In the genomic region with DNA sequence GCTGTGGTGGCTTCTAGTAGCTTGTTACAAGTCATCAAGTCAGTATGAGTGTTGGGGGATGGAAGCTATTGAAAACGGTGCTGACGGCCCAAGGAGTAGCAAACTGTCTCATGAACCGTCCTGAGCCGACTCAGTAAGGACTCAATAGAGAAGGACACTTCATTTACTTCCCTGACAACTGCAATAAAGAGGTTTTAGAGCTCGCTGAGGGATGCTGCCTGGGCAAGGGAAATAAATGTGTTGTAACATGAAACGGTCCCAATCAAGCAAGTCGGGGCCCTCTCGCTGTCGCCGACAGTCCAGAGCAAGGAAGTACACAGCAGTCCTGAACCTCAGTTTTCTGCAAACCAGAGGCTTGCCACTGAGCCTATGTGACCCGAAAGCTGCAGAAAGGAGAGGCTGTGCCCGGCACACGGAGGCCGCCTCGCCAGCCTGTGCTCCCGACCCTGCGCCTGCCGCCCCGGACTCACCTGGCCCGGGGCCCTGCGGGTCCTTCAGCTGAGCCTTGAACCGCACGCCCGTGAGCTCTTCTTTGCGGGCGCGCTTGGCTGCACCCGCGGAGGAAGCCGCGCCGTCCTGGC, we compare ENCODE assay signal across 8 cellular contexts. TPM values are rescaled to one million over a fixed set of nuclear protein-coding genes. Genes with fewer than 3 reads are reported as not detected.
DNase-seq lines count a peak whose midpoint lies in the region; ATAC-seq and TF ChIP-seq lines count a peak whose summit lies in the region.

No MANE protein-coding gene starts in this region.

- no peaks in the 10 kb centered on the region for H3K9me3 Mint-ChIP-seq in CD8-positive, alpha-beta memory T cell

- DNase-seq in CD8-positive, alpha-beta memory T cell = no peak
- DNase-seq in SJCRH30 = peak in 1 of 2 experiments; percentile 18
- DNase-seq in erythroblast (lab: John Stamatoyannopoulos, UW) = peak; percentile 53 to 56
- no peak for DNase-seq in neuronal stem cell (ENCODE audit: low spot score)
- DNase-seq in UCSD-AML1 (lab: John Stamatoyannopoulos, UW; ENCODE audit: unreplicated experiment) = no peak
- no peak for DNase-seq in SHP77 (lab: John Stamatoyannopoulos, UW)

- peak overlapping the region; percentile 86 for H3K4me3 ChIP-seq in CD8-positive, alpha-beta memory T cell (ENCODE audit: low read length)
- peak overlapping the region; percentile 95 for H3K4me3 ChIP-seq in HEK293 (ENCODE audit: low read depth, low read length)
- H3K4me3 ChIP-seq in SJCRH30 = peak overlapping the region; percentile 96
- H3K4me3 ChIP-seq in neuronal stem cell (ENCODE audit: low read length in 2 of 2) = peak overlapping the region; percentile 61 to 96

- ATAC-seq in GM18868 (IDR thresholded peaks at IDR 0.05; ENCODE audit: unreplicated experiment) = no peak

- peaks cover 4% of the 10 kb centered on the region for H3K79me1 ChIP-seq in neuronal stem cell (ENCODE audit: low read depth, low read length)

- peak overlapping the region; percentile 78 for H4K8ac ChIP-seq in neuronal stem cell (ENCODE audit: low read depth, low read length)

- CTCF ChIA-PET in CD8-positive, alpha-beta memory T cell (lab: Charles Lee) = interaction anchor here (1.2 to 2.5 kb wide), 4 partner anchors 10 to 209 kb away, joined by 3 to 9 read pairs (median 5); partner anchors contain the start of gene EVA1C
- CTCF ChIA-PET in HEK293 (lab: Yijun Ruan, JAX) = interaction anchor here (0.5 to 3.0 kb wide), 8 partner anchors 12 to 235 kb away, joined by 3 to 14 read pairs (median 4); no protein-coding TSS in a partner anchor

- POLR2A ChIA-PET in CD8-positive, alpha-beta memory T cell (lab: Charles Lee) = interaction anchor here (1.1 to 2.1 kb wide), 4 partner anchors 19 to 220 kb away, joined by 3 to 11 read pairs (median 4); partner anchors contain the start of genes CFAP298 and EVA1C
- POLR2A ChIA-PET in HEK293 (lab: Yijun Ruan, JAX) = interaction anchor here (0.7 to 2.2 kb wide), 5 partner anchors 9 to 379 kb away, joined by 3 to 15 read pairs (median 4); partner anchors contain the start of genes CFAP298 and PAXBP1

- H3K18ac ChIP-seq in neuronal stem cell (ENCODE audit: low read length) = peak overlapping the region; percentile 49

- peaks cover 26% of the 10 kb centered on the region for H3K4me1 ChIP-seq in CD8-positive, alpha-beta memory T cell (ENCODE audit: insufficient read depth, low read length)
- H3K4me1 ChIP-seq in HEK293 (ENCODE audit: control insufficient read depth, insufficient read depth, low read length) = peaks cover 8% of the 10 kb centered on the region
- no peaks in the 10 kb centered on the region for H3K4me1 ChIP-seq in SJCRH30
- peaks cover 2 to 4% of the 10 kb centered on the region in 2 donors for H3K4me1 ChIP-seq in neuronal stem cell (ENCODE audit: control insufficient read depth in 2 of 2, insufficient read depth in 1 of 2, low read depth in 1 of 2, low read length in 2 of 2)

- peaks cover 41 to 60% (median 55%) of the 10 kb centered on the region in 3 donors for H3K4me1 Mint-ChIP-seq in CD8-positive, alpha-beta memory T cell

- H3K9me3 ChIP-seq in CD8-positive, alpha-beta memory T cell (ENCODE audit: low read length) = no peaks in the 10 kb centered on the region
- H3K9me3 ChIP-seq in HEK293 (ENCODE audit: control insufficient read depth, insufficient read depth, low read depth, low read length) (no peaks in the 10 kb centered on the region), SJCRH30 (replicated peaks) (no peaks in the 10 kb centered on the region), neuronal stem cell (replicated peaks in 1 of 2; ENCODE audit: control insufficient read depth in 2 of 2, insufficient read depth in 1 of 2, low read depth in 1 of 2, low read length in 2 of 2) (peaks cover 7 to 18% of the 10 kb centered on the region in 2 donors)

- H3K23ac ChIP-seq in neuronal stem cell (ENCODE audit: low read depth, low read length, poor library complexity) = peak overlapping the region; percentile 87

- H2AFZ ChIP-seq in neuronal stem cell (ENCODE audit: low read length) = peak overlapping the region; percentile 96

- H2BK5ac ChIP-seq in neuronal stem cell (ENCODE audit: low read length) = peak overlapping the region; percentile 93

- H2BK120ac ChIP-seq in neuronal stem cell (ENCODE audit: low read depth, low read length) = no peak overlapping the region

- H4K91ac ChIP-seq in neuronal stem cell (ENCODE audit: low read depth, low read length, poor library complexity) = no peak overlapping the region

- TF ChIP-seq POLR2A in erythroblast (IDR thresholded peaks at IDR 0.05; ENCODE audit: low read length) = no peak

- peak overlapping the region; percentile 83 for H3K27ac ChIP-seq in CD8-positive, alpha-beta memory T cell (ENCODE audit: low read depth, low read length)
- H3K27ac ChIP-seq in HEK293 (ENCODE audit: extremely low read depth, low read depth, low read length) (peak overlapping the region; percentile 33; the same call in 1 of the 2 replicates), SJCRH30 (peak overlapping the region; percentile 17; the same call in 1 of the 2 replicates), neuronal stem cell (replicated peaks; ENCODE audit: low read length) (no peak overlapping the region)

- peak overlapping the region; percentile 61 to 91 (median 74) for H3K27ac Mint-ChIP-seq in CD8-positive, alpha-beta memory T cell

- H3K27me3 ChIP-seq in CD8-positive, alpha-beta memory T cell (ENCODE audit: insufficient read depth, low read length, poor library complexity, severe bottlenecking) = no peaks in the 10 kb centered on the region
- H3K27me3 ChIP-seq in SJCRH30 (no peaks in the 10 kb centered on the region), neuronal stem cell (ENCODE audit: control insufficient read depth in 3 of 3, insufficient read depth in 3 of 3, low read depth in 1 of 3, low read length in 3 of 3) (peaks cover 0 to 4% (median 0%) of the 10 kb centered on the region in 3 experiments)

- no peak for TF ChIP-seq CTCF in HEK293 (tag by site-specific recombination; IDR thresholded peaks at IDR 0.05)

- H3K36me3 ChIP-seq in CD8-positive, alpha-beta memory T cell (ENCODE audit: insufficient read depth, low read length) = no peaks in the 10 kb centered on the region
- H3K36me3 ChIP-seq in HEK293 (ENCODE audit: control insufficient read depth in 2 of 2, insufficient read depth in 1 of 2, low read length in 2 of 2) = peaks cover 0 to 27% of the 10 kb centered on the region in 2 experiments; a peak in 1 of 3 replicates
- H3K36me3 ChIP-seq in SJCRH30 = peaks cover 12% of the 10 kb centered on the region; the same call in 1 of the 2 replicates
- H3K36me3 ChIP-seq in neuronal stem cell (replicated peaks in 1 of 2; ENCODE audit: control insufficient read depth in 2 of 2, insufficient read depth in 2 of 2, low read length in 2 of 2) = peaks cover 0 to 15% of the 10 kb centered on the region in 2 donors

- H3K4me3 Mint-ChIP-seq in CD8-positive, alpha-beta memory T cell = peak overlapping the region; percentile 86 to 93 (median 87)

- no peak overlapping the region for H2BK12ac ChIP-seq in neuronal stem cell (ENCODE audit: low read length)

- WGBS in neuronal stem cell (ENCODE audit: extremely low coverage in 2 of 2, insufficient read length in 2 of 2, insufficient replicate concordance in 1 of 2), 2 donors = no CpG with 5 or more reads among the region's 32 CpGs

- peak overlapping the region; percentile 92 for H3K4me2 ChIP-seq in neuronal stem cell (ENCODE audit: insufficient read depth, low read length, poor library complexity, severe bottlenecking)

- no peak overlapping the region for H2BK15ac ChIP-seq in neuronal stem cell (ENCODE audit: low read length)

- peaks cover 3 to 12% of the 10 kb centered on the region in 2 donors for H3K27me3 Mint-ChIP-seq in CD8-positive, alpha-beta memory T cell

- H3K14ac ChIP-seq in neuronal stem cell (ENCODE audit: low read length) = peak overlapping the region; percentile 26

- H3K36me3 Mint-ChIP-seq in CD8-positive, alpha-beta memory T cell = peaks cover 0 to 21% (median 3%) of the 10 kb centered on the region in 3 donors

- H3K4ac ChIP-seq in neuronal stem cell (ENCODE audit: low read length) = no peak overlapping the region

- H2AK5ac ChIP-seq in neuronal stem cell (ENCODE audit: low read depth, low read length) = peak overlapping the region; percentile 17

- peak overlapping the region; percentile 61 for H3K9ac ChIP-seq in neuronal stem cell (ENCODE audit: low read depth, low read length, poor library complexity)

TF ChIP-seq in HEK293, 187 proteins besides CTCF, POLR2A, EP300 and RAD21 (continues in another document):
- TF ChIP-seq ZFP37 (tag by site-specific recombination; IDR thresholded peaks at IDR 0.05) = peak; percentile 85; the same call in 1 of the 2 replicates
- no peak for TF ChIP-seq HOXA7 (CRISPR knock-in tag; IDR thresholded peaks at IDR 0.05; ENCODE audit: borderline replicate concordance)
- peak; percentile 86; the same call in 1 of the 2 replicates for TF ChIP-seq ZNF391 (tag by site-specific recombination; IDR thresholded peaks at IDR 0.05; ENCODE audit: borderline replicate concordance, low read depth)

RNA-seq across cellular contexts. Expression of gene URB1, which starts 0.4 kb away (rescaled TPM):
- total RNA-seq in CD8-positive, alpha-beta memory T cell = 10 to 100 TPM; 38.9 to 39.8 TPM
- polyA plus RNA-seq in CD8-positive, alpha-beta memory T cell = 3.9 TPM
- 21.8 and 22.9 TPM in 2 replicates for total RNA-seq in SJCRH30 (2014; rRNA removed; shearing (Covaris generic))
- polyA plus RNA-seq in neuronal stem cell (2013, experiment 1 of 2) = 2.6 TPM
- polyA plus RNA-seq in neuronal stem cell (2013, experiment 2 of 2) = 2.8 TPM

RNA-seq across cellular contexts. Expression of gene EVA1C, which starts 20.1 kb away (rescaled TPM):
- 10 to 100 TPM; 13.4 to 16.2 TPM for total RNA-seq in CD8-positive, alpha-beta memory T cell
- polyA plus RNA-seq in CD8-positive, alpha-beta memory T cell = 25.8 TPM
- 0.10 and 0.13 TPM in 2 replicates for total RNA-seq in SJCRH30 (2014; rRNA removed; shearing (Covaris generic))
- polyA plus RNA-seq in neuronal stem cell (2013, experiment 1 of 2) = 0.17 TPM
- 0.33 TPM for polyA plus RNA-seq in neuronal stem cell (2013, experiment 2 of 2)

Comparison
In these comparisons a context has a peak if more than half of its experiments do, and no peak if none do; other contexts are left out.
1. DNase-seq: peak in erythroblast (2 of 2); none in CD8-positive, alpha-beta memory T cell (0 of 5), neuronal stem cell (single experiment), UCSD-AML1 (single experiment) and SHP77 (0 of 2).
2. RNA of gene EVA1C, which starts 20.1 kb away (total RNA-seq): 13.4 to 16.2 TPM in CD8-positive, alpha-beta memory T cell; 0.10 to 0.13 TPM in SJCRH30; every median in the first group is over 10 times any median in the second.
3. Peak in every context shown above with its lines, with median percentiles within 50 percentile points of each other: H3K4me3 ChIP-seq.